ENCODE assay signal across 21 cellular contexts in genomic region chr12:2098852-2099251, GRCh38. TPM values are rescaled to one million over a fixed set of nuclear protein-coding genes. Genes with fewer than 3 reads are reported as not detected.
DNase-seq lines count a peak whose midpoint lies in the region; ATAC-seq and TF ChIP-seq lines count a peak whose summit lies in the region.
"Had no signal": no experiment of that assay in that cellular context is flagged by ENCODE, and none has a peak within 500 bp of the region (broad histone marks: within the 10 kb centered on the region; RNA-seq: fewer than 3 reads in every experiment).

No MANE protein-coding gene starts in this region.

- H2BK120ac ChIP-seq in IMR-90 (ENCODE audit: low read depth, low read length) (no peak overlapping the region), mesendoderm (ENCODE audit: low read depth, low read length) (no peak overlapping the region)

- peaks cover 1% of the 10 kb centered on the region for H3K27me3 Mint-ChIP-seq in activated CD4-positive, alpha-beta memory T cell treated with anti-CD3 and anti-CD28 coated beads for 36 hours
- peaks cover 0 to 7% (median under 1%) of the 10 kb centered on the region in 3 donors for H3K27me3 Mint-ChIP-seq in CD14-positive monocyte (ENCODE audit: low read depth in 3 of 3)

- WGBS in IMR-90 (ENCODE audit: extremely low coverage in 2 of 2, insufficient read length in 1 of 2), 2 experiments = 85% methylated on average over 4 of the region's 11 CpGs; no CpG with 5 or more reads in 1 of the 2 experiments
- 47% methylated on average over 7 of the region's 11 CpGs; no CpG with 5 or more reads in 1 of the 2 donors for WGBS in gastroesophageal sphincter (ENCODE audit: low coverage in 1 of 2), 2 donors
- no CpG with 5 or more reads among the region's 11 CpGs for WGBS in mesendoderm (ENCODE audit: extremely low coverage, insufficient coverage, low lambda C conversion rate)

- no peak overlapping the region for H4K8ac ChIP-seq in IMR-90 (ENCODE audit: low read depth in 2 of 2, low read length in 2 of 2)
- no peak overlapping the region for H4K8ac ChIP-seq in mesendoderm (ENCODE audit: low read depth, low read length)

- CTCF ChIA-PET in IMR-90 (lab: Yijun Ruan, JAX) = no interaction called here
- CTCF ChIA-PET in activated CD4-positive, alpha-beta memory T cell treated with anti-CD3 and anti-CD28 coated beads for 36 hours (lab: Charles Lee) = no interaction called here

- intact Hi-C loops in IMR-90 (cut with micrococcal nuclease) = no loop called here
- intact Hi-C loops in activated CD4-positive, alpha-beta memory T cell treated with anti-CD3 and anti-CD28 coated beads for 36 hours (cut with micrococcal nuclease) = no loop called here
- intact Hi-C loops in CD14-positive monocyte (cut with micrococcal nuclease) = no loop called here

- no peak overlapping the region for H3K18ac ChIP-seq in IMR-90 (ENCODE audit: low read depth, low read length)
- H3K18ac ChIP-seq in mesendoderm (ENCODE audit: low read length) = no peak overlapping the region

- no peaks in the 10 kb centered on the region for H3K36me3 Mint-ChIP-seq in activated CD4-positive, alpha-beta memory T cell treated with anti-CD3 and anti-CD28 coated beads for 36 hours
- no peaks in the 10 kb centered on the region for H3K36me3 Mint-ChIP-seq in CD14-positive monocyte

- H3K79me1 ChIP-seq in IMR-90 (ENCODE audit: low read depth in 1 of 2, low read length in 2 of 2) (peaks cover 4 to 19% of the 10 kb centered on the region in 2 experiments; a peak in 2 of 4 replicates), mesendoderm (ENCODE audit: low read length) (no peaks in the 10 kb centered on the region)

- H3K4ac ChIP-seq in IMR-90 (ENCODE audit: low read depth, low read length) (no peak overlapping the region), mesendoderm (ENCODE audit: low read depth, low read length) (no peak overlapping the region)

- peak overlapping the region; percentile 37 for H2AFZ ChIP-seq in IMR-90 (replicated peaks; ENCODE audit: low read length, poor library complexity)
- H2AFZ ChIP-seq: PC-9 had no signal

- H3K4me2 ChIP-seq in IMR-90 (ENCODE audit: low read depth, low read length) = no peak overlapping the region
- H3K4me2 ChIP-seq in mesendoderm (ENCODE audit: low read length) = no peak overlapping the region
- H3K4me2 ChIP-seq: PC-9 had no signal

- no peak for TF ChIP-seq RAD21 in IMR-90 (IDR thresholded peaks at IDR 0.05; ENCODE audit: low read length)

- H3K36me3 ChIP-seq in IMR-90 (ENCODE audit: control insufficient read depth, insufficient read depth, low read length) (no peaks in the 10 kb centered on the region), gastroesophageal sphincter (no peaks in the 10 kb centered on the region), mesendoderm (ENCODE audit: control insufficient read depth, insufficient read depth, low read length) (no peaks in the 10 kb centered on the region), stomach smooth muscle (ENCODE audit: control insufficient read depth in 2 of 2, insufficient read depth in 2 of 2, low read length in 2 of 2) (no peaks in the 10 kb centered on the region)

- TF ChIP-seq POLR2A in IMR-90 (IDR thresholded peaks at IDR 0.05; ENCODE audit: low read depth, low read length) (no peak), gastroesophageal sphincter (IDR thresholded peaks at IDR 0.05) (no peak)

- peaks cover 8% of the 10 kb centered on the region for H3K4me1 ChIP-seq in IMR-90 (ENCODE audit: control insufficient read depth, insufficient read depth, low read length)
- H3K4me1 ChIP-seq in gastroesophageal sphincter = peaks cover 3 to 78% (median 11%) of the 10 kb centered on the region in 3 donors
- H3K4me1 ChIP-seq in mesendoderm (ENCODE audit: control insufficient read depth, low read depth, low read length) = no peaks in the 10 kb centered on the region
- H3K4me1 ChIP-seq in stomach smooth muscle (ENCODE audit: control insufficient read depth, insufficient read depth, low read length) = peaks cover 59% of the 10 kb centered on the region

- no peaks in the 10 kb centered on the region for H3K4me1 Mint-ChIP-seq in activated CD4-positive, alpha-beta memory T cell treated with anti-CD3 and anti-CD28 coated beads for 36 hours (ENCODE audit: low read depth)
- H3K4me1 Mint-ChIP-seq in CD14-positive monocyte = peaks cover 13% of the 10 kb centered on the region

- no peak overlapping the region for H2BK20ac ChIP-seq in IMR-90 (ENCODE audit: low read depth, low read length)

- ATAC-seq in IMR-90 (ENCODE audit: low read depth) = no peak
- ATAC-seq in gastroesophageal sphincter = no peak
- no peak for ATAC-seq in GM18861 (IDR thresholded peaks at IDR 0.05; ENCODE audit: unreplicated experiment)

- H3K9ac ChIP-seq in IMR-90 (ENCODE audit: low read depth, low read length) (no peak overlapping the region), mesendoderm (ENCODE audit: low read length) (no peak overlapping the region), stomach smooth muscle (ENCODE audit: low read length in 2 of 2) (no peak overlapping the region)

- DNase-seq in IMR-90 (no peak), mesendoderm (no peak), NCI-H345 treated with DMSO at 0.1 percent for 48 hours (lab: John Stamatoyannopoulos, UW; ENCODE audit: unreplicated experiment) (no peak), CD14-positive monocyte (ENCODE audit: low spot score) (no peak)
- no peak for DNase-seq in activated CD4-positive, alpha-beta memory T cell treated with anti-CD3 and anti-CD28 coated beads for 36 hours
- DNase-seq: DMS53, GDM1, KBM-7, MM.1S, NCI-H1092, NCI-H1436, NCI-H187 treated with DMSO at 0.1 percent for 48 hours, NCI-H510A treated with DMSO at 0.1 percent for 48 hours, NCI-H748 treated with DMSO at 0.1 percent for 48 hours, PC-9, RPMI8226, SIG-M5 had no signal

- TF ChIP-seq CTCF in IMR-90 (conservative IDR thresholded peaks at IDR 0.05; ENCODE audit: low read depth, low read length) (no peak), gastroesophageal sphincter (IDR thresholded peaks at IDR 0.05) (no peak), CD14-positive monocyte (IDR thresholded peaks at IDR 0.05) (no peak)

- H3K56ac ChIP-seq in IMR-90 (ENCODE audit: extremely low read depth, insufficient read depth, low read length) (no peak overlapping the region), mesendoderm (ENCODE audit: low read length) (no peak overlapping the region)

- H3K4me3 ChIP-seq in IMR-90 (ENCODE audit: insufficient read depth, low read depth, low read length) = no peak overlapping the region
- H3K4me3 ChIP-seq in gastroesophageal sphincter = no peak overlapping the region
- no peak overlapping the region for H3K4me3 ChIP-seq in mesendoderm (ENCODE audit: low read length)
- peak overlapping the region in 1 of 2 donors; percentile 47 for H3K4me3 ChIP-seq in stomach smooth muscle (ENCODE audit: low read length in 2 of 2)
- H3K4me3 ChIP-seq: PC-9 had no signal

- H3K9me1 ChIP-seq in IMR-90 (ENCODE audit: insufficient read depth, low read length) = 0 out of 2 replicates have a peak, but pooled peaks cover 2% of the 10 kb centered on the region

- H3K27ac Mint-ChIP-seq in activated CD4-positive, alpha-beta memory T cell treated with anti-CD3 and anti-CD28 coated beads for 36 hours = no peak overlapping the region
- no peak overlapping the region for H3K27ac Mint-ChIP-seq in CD14-positive monocyte

- no peak overlapping the region for H3K14ac ChIP-seq in IMR-90 (replicated peaks; ENCODE audit: low read depth, low read length)

- TF ChIP-seq EP300 in gastroesophageal sphincter (IDR thresholded peaks at IDR 0.05) = no peak

- no TSS peak for BruUV-seq in IMR-90 (replicated peaks; lab: Mats Ljungman, UMichigan)

- H3K9me3 ChIP-seq in IMR-90 (ENCODE audit: control insufficient read depth, insufficient read depth, low read length) (0 out of 2 replicates have a peak, but pooled peaks cover 2% of the 10 kb centered on the region), gastroesophageal sphincter (no peaks in the 10 kb centered on the region), stomach smooth muscle (ENCODE audit: control insufficient read depth in 2 of 2, low read length in 2 of 2) (no peaks in the 10 kb centered on the region)

- no peaks in the 10 kb centered on the region for H3K27me3 ChIP-seq in IMR-90 (ENCODE audit: control insufficient read depth, insufficient read depth, low read length)
- H3K27me3 ChIP-seq in gastroesophageal sphincter = no peaks in the 10 kb centered on the region
- H3K27me3 ChIP-seq in mesendoderm (ENCODE audit: insufficient read depth, low read length, poor library complexity) = no peaks in the 10 kb centered on the region
- no peaks in the 10 kb centered on the region for H3K27me3 ChIP-seq in stomach smooth muscle (ENCODE audit: control insufficient read depth in 1 of 2, insufficient read depth in 2 of 2, low read length in 2 of 2)

- dilution Hi-C loops in IMR-90 (cut with HindIII; ENCODE audit: low sequenced_read_pairs, unreplicated experiment) = no loop called here

- no peak overlapping the region for H3K4me3 Mint-ChIP-seq in activated CD4-positive, alpha-beta memory T cell treated with anti-CD3 and anti-CD28 coated beads for 36 hours
- no peak overlapping the region for H3K4me3 Mint-ChIP-seq in CD14-positive monocyte

- peaks cover 9% of the 10 kb centered on the region; the same call in 1 of the 2 replicates for H4K20me1 ChIP-seq in IMR-90 (ENCODE audit: insufficient read depth, low read length)

- no peak overlapping the region for H3K27ac ChIP-seq in IMR-90 (ENCODE audit: insufficient read depth, low read length)
- peak overlapping the region in 3 of 4 donors; percentile 20 to 81 (median 78) for H3K27ac ChIP-seq in gastroesophageal sphincter
- no peak overlapping the region for H3K27ac ChIP-seq in mesendoderm (ENCODE audit: low read depth, low read length)
- H3K27ac ChIP-seq in stomach smooth muscle (ENCODE audit: low read length) = peak overlapping the region; percentile 66
- H3K27ac ChIP-seq: C4-2B, PC-9 had no signal

- no peak overlapping the region for H4K5ac ChIP-seq in IMR-90 (ENCODE audit: low read depth, low read length)
- H4K5ac ChIP-seq in mesendoderm (ENCODE audit: low read length) = no peak overlapping the region

- H2BK15ac ChIP-seq in IMR-90 (ENCODE audit: low read depth, low read length) = no peak overlapping the region; the same call in 2 of the 3 replicates
- no peak overlapping the region for H2BK15ac ChIP-seq in mesendoderm (replicated peaks; ENCODE audit: low read depth)

- POLR2A ChIA-PET in IMR-90 (lab: Charles Lee; ENCODE audit: unreplicated experiment) = no interaction called here
- POLR2A ChIA-PET in activated CD4-positive, alpha-beta memory T cell treated with anti-CD3 and anti-CD28 coated beads for 36 hours (lab: Charles Lee) = no interaction called here

- H3K9me3 Mint-ChIP-seq in activated CD4-positive, alpha-beta memory T cell treated with anti-CD3 and anti-CD28 coated beads for 36 hours = peaks cover 3% of the 10 kb centered on the region
- peaks cover 0 to 3% (median 0%) of the 10 kb centered on the region in 7 donors for H3K9me3 Mint-ChIP-seq in CD14-positive monocyte

- no peak overlapping the region for H2AK9ac ChIP-seq in IMR-90 (replicated peaks; ENCODE audit: low read depth, low read length, poor library complexity)

- no peaks in the 10 kb centered on the region for H3K79me2 ChIP-seq in mesendoderm (ENCODE audit: control insufficient read depth, insufficient read depth, low read length)

- H3K23ac ChIP-seq in IMR-90 (ENCODE audit: low read depth, low read length) (no peak overlapping the region), mesendoderm (ENCODE audit: low read length) (peak overlapping the region; percentile 35)

- no peak overlapping the region for H2BK5ac ChIP-seq in IMR-90 (ENCODE audit: low read depth, low read length, poor library complexity, severe bottlenecking)
- no peak overlapping the region for H2BK5ac ChIP-seq in mesendoderm (ENCODE audit: low read length)

- no peak overlapping the region for H4K91ac ChIP-seq in IMR-90 (ENCODE audit: insufficient read depth, low read depth, low read length)

- in situ Hi-C loops in IMR-90 (cut with MboI; ENCODE audit: low sequenced_read_pairs) = no loop called here

- H2AK5ac ChIP-seq in IMR-90 (ENCODE audit: low read depth, low read length) (no peak overlapping the region), mesendoderm (ENCODE audit: low read length) (no peak overlapping the region)

RNA-seq across cellular contexts. Expression of gene CACNA1C, which starts 46.1 kb away (rescaled TPM):
- 1.6 and 1.9 TPM in 2 replicates for total RNA-seq in IMR-90 (2012; rRNA removed)
- polyA plus RNA-seq in IMR-90 (2012; rRNA removed) = 2.6 and 2.7 TPM in 2 replicates
- polyA plus RNA-seq in IMR-90 (2012; cell fraction: cytosol; rRNA removed) = 1.1 and 2.8 TPM in 2 replicates
- 12.4 and 16.6 TPM in 2 replicates for polyA plus RNA-seq in IMR-90 (2012; cell fraction: nucleus; rRNA removed; ENCODE audit: low replicate concordance)
- total RNA-seq in gastroesophageal sphincter = 10 to 100 TPM; 22.9 to 96.2 (median 41.4) TPM
- polyA plus RNA-seq in mesendoderm (2013, experiment 1 of 2) = 0.38 TPM
- polyA plus RNA-seq in mesendoderm (2013, experiment 2 of 2) = 0.45 TPM
- under 1 TPM; 0.07 to 0.12 TPM for total RNA-seq in activated CD4-positive, alpha-beta memory T cell treated with anti-CD3 and anti-CD28 coated beads for 36 hours
- not detected for polyA plus RNA-seq in CD14-positive monocyte
- total RNA-seq: PC-9 had no signal

Comparison
In these comparisons a context has a peak if more than half of its experiments do, and no peak if none do; other contexts are left out.
1. H3K27ac ChIP-seq: peak in gastroesophageal sphincter (3 of 4) and stomach smooth muscle (single experiment); none in IMR-90 (single experiment) and mesendoderm (single experiment).